In genomic region chr13:107276936-107277335, GRCh38 we compare ENCODE assay signal across 21 cellular contexts.
DNase-seq lines count a peak whose midpoint lies in the region; ATAC-seq and TF ChIP-seq lines count a peak whose summit lies in the region.
"Had no signal": no experiment of that assay in that cellular context is flagged by ENCODE, and none has a peak within 500 bp of the region (broad histone marks: within the 10 kb centered on the region; RNA-seq: fewer than 3 reads in every experiment).

No MANE protein-coding gene starts in this region.

- peak; percentile 8 for DNase-seq in AG10803 (ENCODE audit: low read depth)
- peak; percentile 54 for DNase-seq in dedifferentiated amniotic fluid mesenchymal stem cell (ENCODE audit: extremely low spot score)
- peak; percentile 53 for DNase-seq in iris pigment epithelial cell (ENCODE audit: low read depth)
- DNase-seq in lower leg skin (ENCODE audit: low spot score in 2 of 2): no peak
- DNase-seq: CD4-positive, CD25-positive, alpha-beta regulatory T cell; COR-L47; DMS 273 treated with DMSO at 0.1 percent for 48 hours; DMS79 treated with DMSO at 0.1 percent for 48 hours; Kasumi-1; NCI-H1417; NCI-H187; NCI-H446; NCI-H526; Peyer's patch; SJCRH30; SW 1271 had no signal

- TF ChIP-seq CTCF in AG10803 (conservative IDR thresholded peaks at IDR 0.05; ENCODE audit: low read length): no peak
- TF ChIP-seq CTCF in lower leg skin (IDR thresholded peaks at IDR 0.05): no peak

- TF ChIP-seq POLR2A in lower leg skin (IDR thresholded peaks at IDR 0.05): no peak

- intact Hi-C loops in lower leg skin (cut with DNase I; ENCODE audit: low total_unique reads): no loop called here

- H3K4me3 ChIP-seq in AG10803 (ENCODE audit: low read length) (no peak overlapping the region), lower leg skin (ENCODE audit: low read depth, poor library complexity, severe bottlenecking) (no peak overlapping the region)
- H3K4me3 ChIP-seq: GM23338, HAP-1, Peyer's patch, SJCRH30 had no signal

- peak; percentile 51 for ATAC-seq in SK-N-SH treated with all-trans-retinoic acid at 6 μM for 48 hours
- ATAC-seq in HG02763 (IDR thresholded peaks at IDR 0.05; ENCODE audit: unreplicated experiment): no peak
- no peak for ATAC-seq in GM18870 (IDR thresholded peaks at IDR 0.05; ENCODE audit: unreplicated experiment)
- ATAC-seq: GM23338 had no signal

- WGBS in lower leg skin, 2 donors: 66 to 75% methylated on average over 2 of the region's 2 CpGs

TF ChIP-seq in SK-N-SH treated with all-trans-retinoic acid at 6 μM for 48 hours, 23 proteins besides CTCF, POLR2A, EP300 and RAD21:
- TF ChIP-seq POU6F1 (CRISPR knock-in tag; IDR thresholded peaks at IDR 0.05; ENCODE audit: borderline replicate concordance, low read depth) (no peak), ISL1 (CRISPR knock-in tag; IDR thresholded peaks at IDR 0.05) (no peak), PPARA (CRISPR knock-in tag; IDR thresholded peaks at IDR 0.05; ENCODE audit: borderline replicate concordance) (no peak), TOX (CRISPR knock-in tag; IDR thresholded peaks at IDR 0.05; ENCODE audit: borderline replicate concordance) (no peak), ZNF8 (CRISPR knock-in tag; IDR thresholded peaks at IDR 0.05) (no peak), ESRRG (CRISPR knock-in tag; IDR thresholded peaks at IDR 0.05) (no peak), OSR1 (CRISPR knock-in tag; IDR thresholded peaks at IDR 0.05) (no peak), CREB5 (CRISPR knock-in tag; IDR thresholded peaks at IDR 0.05; ENCODE audit: low read depth) (no peak)

Comparison
In these comparisons a context has a peak if more than half of its experiments do, and no peak if none do; other contexts are left out.
1. DNase-seq: peak in AG10803 (single experiment), dedifferentiated amniotic fluid mesenchymal stem cell (single experiment) and iris pigment epithelial cell (single experiment); none in lower leg skin (0 of 2).